In genomic region chr10:78764436-78764835, GRCh38 we compare ENCODE assay signal across 11 cellular contexts.
DNase-seq lines count a peak whose midpoint lies in the region; ATAC-seq and TF ChIP-seq lines count a peak whose summit lies in the region.
"Had no signal": no experiment of that assay in that cellular context is flagged by ENCODE, and none has a peak within 500 bp of the region (broad histone marks: within the 10 kb centered on the region; RNA-seq: fewer than 3 reads in every experiment).

No MANE protein-coding gene starts in this region.

- TF ChIP-seq CTCF in left ventricle myocardium inferior (IDR thresholded peaks at IDR 0.05; ENCODE audit: borderline replicate concordance) (no peak), ascending aorta (IDR thresholded peaks at IDR 0.05) (no peak), ovary (IDR thresholded peaks at IDR 0.05) (no peak)

- H3K27me3 ChIP-seq in left ventricle myocardium inferior (ENCODE audit: low read depth), result no peaks in the 10 kb centered on the region
- H3K27me3 ChIP-seq in ascending aorta, result no peaks in the 10 kb centered on the region
- no peaks in the 10 kb centered on the region for H3K27me3 ChIP-seq in rectal smooth muscle tissue (ENCODE audit: control insufficient read depth, insufficient read depth, low read length)
- no peaks in the 10 kb centered on the region for H3K27me3 ChIP-seq in aorta (ENCODE audit: control insufficient read depth in 1 of 2, insufficient read depth in 2 of 2, low read length in 1 of 2)
- no peaks in the 10 kb centered on the region for H3K27me3 ChIP-seq in ovary
- H3K27me3 ChIP-seq: colonic mucosa had no signal

- 81 to 97% methylated on average over 5 of the region's 5 CpGs for WGBS in aorta, 2 donors
- 89 to 92% (median 90%) methylated on average over 5 of the region's 5 CpGs for WGBS in ovary, 3 donors

- no peaks in the 10 kb centered on the region for H3K9me3 ChIP-seq in left ventricle myocardium inferior (replicated peaks)
- no peaks in the 10 kb centered on the region for H3K9me3 ChIP-seq in ascending aorta
- H3K9me3 ChIP-seq in aorta (ENCODE audit: control insufficient read depth, low read length), result no peaks in the 10 kb centered on the region
- no peaks in the 10 kb centered on the region for H3K9me3 ChIP-seq in ovary
- H3K9me3 ChIP-seq: colonic mucosa had no signal

- no peak overlapping the region for H3K9ac ChIP-seq in rectal smooth muscle tissue (ENCODE audit: low read length)

- no peak overlapping the region for H3K4me3 ChIP-seq in left ventricle myocardium inferior
- H3K4me3 ChIP-seq in ascending aorta, result no peak overlapping the region
- no peak overlapping the region for H3K4me3 ChIP-seq in rectal smooth muscle tissue (ENCODE audit: low read length)
- no peak overlapping the region for H3K4me3 ChIP-seq in aorta (ENCODE audit: low read length in 2 of 2)
- no peak overlapping the region for H3K4me3 ChIP-seq in ovary
- H3K4me3 ChIP-seq: colonic mucosa, smooth muscle cell had no signal

- ATAC-seq in Right ventricle myocardium inferior (no peak), aorta (ENCODE audit: low FRiP score) (no peak)

- DNase-seq in left ventricle myocardium inferior (no peak), Right ventricle myocardium inferior (ENCODE audit: missing footprints) (no peak), ascending aorta (ENCODE audit: low spot score in 2 of 2) (no peak), aorta (no peak), NCI-H345 treated with DMSO at 0.1 percent for 48 hours (lab: John Stamatoyannopoulos, UW; ENCODE audit: unreplicated experiment) (no peak), ovary (no peak)
- DNase-seq: colonic mucosa, erythroblast, HCEC 1CT had no signal

- intact Hi-C loops in left ventricle myocardium inferior (cut with micrococcal nuclease) (no loop called here), Right ventricle myocardium inferior (cut with DNase I) (no loop called here), ascending aorta (cut with DNase I) (no loop called here), aorta (cut with DNase I) (no loop called here), ovary (cut with DNase I) (no loop called here)

- no peaks in the 10 kb centered on the region for H3K36me3 ChIP-seq in left ventricle myocardium inferior
- no peaks in the 10 kb centered on the region for H3K36me3 ChIP-seq in ascending aorta
- H3K36me3 ChIP-seq in rectal smooth muscle tissue (ENCODE audit: control insufficient read depth, insufficient read depth, low read length), result no peaks in the 10 kb centered on the region
- no peaks in the 10 kb centered on the region for H3K36me3 ChIP-seq in aorta (ENCODE audit: control insufficient read depth in 1 of 2, insufficient read depth in 2 of 2, low read length in 1 of 2)
- H3K36me3 ChIP-seq in ovary, result no peaks in the 10 kb centered on the region
- H3K36me3 ChIP-seq: colonic mucosa had no signal

- H3K27ac ChIP-seq in left ventricle myocardium inferior (replicated peaks) (peak overlapping the region; percentile 61), ascending aorta (peak overlapping the region; percentile 16 to 89), rectal smooth muscle tissue (ENCODE audit: low read depth, low read length) (peak overlapping the region; percentile 88), aorta (ENCODE audit: low read depth in 1 of 2, low read length in 2 of 2) (no peak overlapping the region), ovary (peak overlapping the region in 1 of 2 donors; percentile 88)
- H3K27ac ChIP-seq: colonic mucosa had no signal

- no peak for TF ChIP-seq POLR2A in ovary (IDR thresholded peaks at IDR 0.05)

- TF ChIP-seq EP300 in ovary (IDR thresholded peaks at IDR 0.05), result no peak

- H3K4me1 ChIP-seq in left ventricle myocardium inferior (peaks cover 13% of the 10 kb centered on the region), ascending aorta (peaks cover 8 to 10% of the 10 kb centered on the region in 2 donors), rectal smooth muscle tissue (ENCODE audit: control insufficient read depth, insufficient read depth, low read length) (peaks cover 13% of the 10 kb centered on the region), aorta (ENCODE audit: control insufficient read depth in 1 of 2, insufficient read depth in 2 of 2, low read length in 2 of 2) (peaks cover 0 to 2% of the 10 kb centered on the region in 2 donors), ovary (ENCODE audit: insufficient read depth) (peaks cover 11% of the 10 kb centered on the region)
- H3K4me1 ChIP-seq: colonic mucosa had no signal

Comparison
In these comparisons a context has a peak if more than half of its experiments do, and no peak if none do; other contexts are left out.
1. H3K27ac ChIP-seq: peak in left ventricle myocardium inferior (single experiment), ascending aorta (2 of 2) and rectal smooth muscle tissue (single experiment); none in aorta (0 of 2).